In genomic region chr3:188294823-188295487, GRCh38 we compare ENCODE assay signal across 8 cellular contexts.
DNase-seq lines count a peak whose midpoint lies in the region; ATAC-seq, FAIRE-seq and TF ChIP-seq lines count a peak whose summit lies in the region.

No MANE protein-coding gene starts in this region.

- no peak overlapping the region for H3K4me3 ChIP-seq in endothelial cell of umbilical vein (replicated peaks in 1 of 3; ENCODE audit: insufficient read depth in 1 of 3, low read depth in 1 of 3, low read length in 3 of 3)

- POLR2A ChIA-PET in endothelial cell of umbilical vein (lab: Charles Lee), result interaction anchor here (0.6 to 1.7 kb wide), 4 partner anchors 24 to 549 kb away, joined by 3 to 6 read pairs (median 4); partner anchors contain the start of gene BCL6

- peak overlapping the region; percentile 63 for H3K27ac ChIP-seq in endothelial cell of umbilical vein (ENCODE audit: insufficient read depth, low read depth, low read length)

- peak; percentile 93 for FAIRE-seq in endothelial cell of umbilical vein (lab: Jason Lieb, UNC)

- peak overlapping the region; percentile 15 for H3K27ac Mint-ChIP-seq in nephron progenitor cell

- peaks cover 49% of the 10 kb centered on the region for H3K4me1 ChIP-seq in endothelial cell of umbilical vein (ENCODE audit: control insufficient read depth, extremely low read depth, insufficient read depth, low read length)

- dilution Hi-C loops in endothelial cell of umbilical vein (cut with MboI; ENCODE audit: extremely low pct_ligation_motif_present, low sequenced_read_pairs), result no loop called here

- intact Hi-C loops in endothelial cell of umbilical vein (cut with micrococcal nuclease) (loop anchor here (1.0 to 10.0 kb wide), 6 partner anchors 32 to 550 kb away; partner anchors contain the start of genes BCL6 and LPP), posterior vena cava (cut with DNase I) (no loop called here)

- H3K9me1 ChIP-seq in endothelial cell of umbilical vein (replicated peaks; ENCODE audit: control insufficient read depth, extremely low read depth, insufficient read depth, low read length), result no peaks in the 10 kb centered on the region

- H3K4me2 ChIP-seq in endothelial cell of umbilical vein (ENCODE audit: insufficient read depth, low read length), result peak overlapping the region; percentile 63

- H3K4me1 Mint-ChIP-seq in nephron progenitor cell, result peaks cover 47% of the 10 kb centered on the region

- CTCF ChIA-PET in endothelial cell of umbilical vein (lab: Charles Lee), result interaction anchor here (0.7 to 1.7 kb wide), 15 partner anchors 9 to 660 kb away, joined by 3 to 13 read pairs (median 4); no protein-coding TSS in a partner anchor

- no peak overlapping the region for H2AFZ ChIP-seq in endothelial cell of umbilical vein (ENCODE audit: low read depth, low read length)

- ATAC-seq in GM21390 (IDR thresholded peaks at IDR 0.05; ENCODE audit: unreplicated experiment), result no peak
- ATAC-seq in HG02981 (IDR thresholded peaks at IDR 0.05; ENCODE audit: unreplicated experiment), result no peak

- peak overlapping the region; percentile 22 for H3K9ac ChIP-seq in endothelial cell of umbilical vein (replicated peaks; ENCODE audit: extremely low read depth, insufficient read depth, low read length)

- H3K27me3 ChIP-seq in endothelial cell of umbilical vein (ENCODE audit: control insufficient read depth in 2 of 2, insufficient read depth in 2 of 2, low read length in 2 of 2), result no peaks in the 10 kb centered on the region

- DNase-seq in GM03348 (ENCODE audit: low spot score) (peak; percentile 82), NCI-H446 treated with DMSO at 0.1 percent for 48 hours (lab: John Stamatoyannopoulos, UW) (peak; percentile 17), endothelial cell of umbilical vein (ENCODE audit: low read depth, low spot score) (peak; percentile 95), nephron progenitor cell (no peak), posterior vena cava (ENCODE audit: low spot score) (no peak), NK-92 (lab: John Stamatoyannopoulos, UW; ENCODE audit: unreplicated experiment) (no peak)

- H4K20me1 ChIP-seq in endothelial cell of umbilical vein (replicated peaks; ENCODE audit: control insufficient read depth, extremely low read depth, insufficient read depth, low read length), result no peaks in the 10 kb centered on the region

- TF ChIP-seq CTCF in endothelial cell of umbilical vein (IDR thresholded peaks at IDR 0.05; ENCODE audit: extremely low read depth in 1 of 2, insufficient read depth in 1 of 2, low read depth in 1 of 2, low read length in 2 of 2) (no peak), nephron progenitor cell (IDR thresholded peaks at IDR 0.05) (no peak)

- no peaks in the 10 kb centered on the region for H3K27me3 Mint-ChIP-seq in nephron progenitor cell (ENCODE audit: low read depth, poor library complexity)

- H3K79me2 ChIP-seq in endothelial cell of umbilical vein (ENCODE audit: control insufficient read depth, insufficient read depth, low read length), result peaks cover 7% of the 10 kb centered on the region

- no peaks in the 10 kb centered on the region for H3K9me3 ChIP-seq in endothelial cell of umbilical vein (replicated peaks; ENCODE audit: control insufficient read depth, insufficient read depth, low read length)

- TF ChIP-seq POLR2A in endothelial cell of umbilical vein (IDR thresholded peaks at IDR 0.05; ENCODE audit: low read depth, low read length), result no peak

- no peaks in the 10 kb centered on the region for H3K36me3 ChIP-seq in endothelial cell of umbilical vein (ENCODE audit: control insufficient read depth in 2 of 2, extremely low read depth in 1 of 2, insufficient read depth in 2 of 2, low read length in 2 of 2)

- H3K36me3 Mint-ChIP-seq in nephron progenitor cell (ENCODE audit: low read depth), result peaks cover 13% of the 10 kb centered on the region

- no peaks in the 10 kb centered on the region for H3K9me3 Mint-ChIP-seq in nephron progenitor cell

- no peak overlapping the region for H3K4me3 Mint-ChIP-seq in nephron progenitor cell

- BruUV-seq in endothelial cell of umbilical vein (replicated peaks; lab: Mats Ljungman, UMichigan), result TSS peak; percentile 78

TF ChIP-seq in endothelial cell of umbilical vein, 7 proteins besides CTCF, POLR2A, EP300 and RAD21:
- TF ChIP-seq MYC (IDR thresholded peaks at IDR 0.05; ENCODE audit: low read depth, low read length) (no peak), EZH2 (IDR thresholded peaks at IDR 0.05; ENCODE audit: borderline replicate concordance, low read depth, low read length, severe bottlenecking) (no peak), JUN (IDR thresholded peaks at IDR 0.05; ENCODE audit: borderline replicate concordance, insufficient read depth, insufficient read length, low read depth) (peak; percentile 84), GATA2 (IDR thresholded peaks at IDR 0.05; ENCODE audit: insufficient read depth, insufficient read length, low read depth, low read length) (no peak), POLR2AphosphoS5 (IDR thresholded peaks at IDR 0.05; ENCODE audit: insufficient read depth, low read depth, low read length) (peak; percentile 13), FOS (IDR thresholded peaks at IDR 0.05; ENCODE audit: borderline replicate concordance, insufficient read depth, low read length) (peak; percentile 93)

Comparison
In these comparisons a context has a peak if more than half of its experiments do, and no peak if none do; other contexts are left out.
1. DNase-seq: peak in GM03348 (single experiment), NCI-H446 treated with DMSO at 0.1 percent for 48 hours (single experiment) and endothelial cell of umbilical vein (single experiment); none in nephron progenitor cell (single experiment), posterior vena cava (single experiment) and NK-92 (single experiment).